21 cellular contexts compared by ENCODE assay signal in the genomic region with DNA sequence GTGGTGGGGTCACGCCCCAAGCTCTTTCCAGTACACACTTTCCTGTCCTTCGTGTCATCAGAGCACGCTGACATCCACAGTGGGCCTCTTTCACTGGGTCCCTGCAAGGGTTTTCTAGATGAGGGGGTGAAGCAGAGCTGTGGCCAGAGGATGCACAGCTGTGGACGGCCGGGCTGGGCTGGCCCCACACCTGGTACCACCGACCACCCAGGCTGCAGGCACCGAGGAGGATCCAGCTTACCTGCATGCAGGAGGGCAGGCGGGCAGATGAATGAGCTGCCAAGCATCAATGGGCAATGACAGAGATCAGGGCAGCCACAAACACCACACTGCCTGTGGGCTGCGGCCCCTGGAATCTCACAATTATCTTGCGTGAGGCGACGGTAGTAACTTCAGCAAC.
"Had no signal": no experiment of that assay in that cellular context is flagged by ENCODE, and none has a peak within 500 bp of the region (broad histone marks: within the 10 kb centered on the region; RNA-seq: fewer than 3 reads in every experiment).

No MANE protein-coding gene starts in this region.

- H3K36me3 Mint-ChIP-seq: memory B cell had no signal

- H3K27ac Mint-ChIP-seq: dendritic cell treated with granulocyte-macrophage colony-stimulating factor and Interleukin-4, amounts not matched to agents 40 ng/mL and 50 ng/mL, for 4 days; effector memory CD8-positive, alpha-beta T cell; endodermal cell; memory B cell had no signal

- H3K4me3 Mint-ChIP-seq: dendritic cell treated with granulocyte-macrophage colony-stimulating factor and Interleukin-4, amounts not matched to agents 40 ng/mL and 50 ng/mL, for 4 days; effector memory CD8-positive, alpha-beta T cell; endodermal cell; memory B cell had no signal

- ATAC-seq: effector memory CD8-positive, alpha-beta T cell; esophagus mucosa; gastrocnemius medialis; heart right ventricle; left cardiac atrium; left lung had no signal

- DNase-seq: colonic mucosa; cortex of kidney; effector CD8-positive, alpha-beta T cell; effector memory CD8-positive, alpha-beta T cell; endodermal cell; erythroblast; esophagus squamous epithelium; foreskin fibroblast; foreskin melanocyte; gastrocnemius medialis; glutamatergic neuron; heart right ventricle; hippocampal formation; left cardiac atrium; left lung; mammary epithelial cell; mesendoderm; midbrain had no signal

- H3K4me1 Mint-ChIP-seq: endodermal cell, memory B cell had no signal

- H3K9me3 Mint-ChIP-seq: dendritic cell treated with granulocyte-macrophage colony-stimulating factor and Interleukin-4, amounts not matched to agents 40 ng/mL and 50 ng/mL, for 4 days; effector memory CD8-positive, alpha-beta T cell had no signal
